ENCODE assay signal across 8 cellular contexts in the genomic region with DNA sequence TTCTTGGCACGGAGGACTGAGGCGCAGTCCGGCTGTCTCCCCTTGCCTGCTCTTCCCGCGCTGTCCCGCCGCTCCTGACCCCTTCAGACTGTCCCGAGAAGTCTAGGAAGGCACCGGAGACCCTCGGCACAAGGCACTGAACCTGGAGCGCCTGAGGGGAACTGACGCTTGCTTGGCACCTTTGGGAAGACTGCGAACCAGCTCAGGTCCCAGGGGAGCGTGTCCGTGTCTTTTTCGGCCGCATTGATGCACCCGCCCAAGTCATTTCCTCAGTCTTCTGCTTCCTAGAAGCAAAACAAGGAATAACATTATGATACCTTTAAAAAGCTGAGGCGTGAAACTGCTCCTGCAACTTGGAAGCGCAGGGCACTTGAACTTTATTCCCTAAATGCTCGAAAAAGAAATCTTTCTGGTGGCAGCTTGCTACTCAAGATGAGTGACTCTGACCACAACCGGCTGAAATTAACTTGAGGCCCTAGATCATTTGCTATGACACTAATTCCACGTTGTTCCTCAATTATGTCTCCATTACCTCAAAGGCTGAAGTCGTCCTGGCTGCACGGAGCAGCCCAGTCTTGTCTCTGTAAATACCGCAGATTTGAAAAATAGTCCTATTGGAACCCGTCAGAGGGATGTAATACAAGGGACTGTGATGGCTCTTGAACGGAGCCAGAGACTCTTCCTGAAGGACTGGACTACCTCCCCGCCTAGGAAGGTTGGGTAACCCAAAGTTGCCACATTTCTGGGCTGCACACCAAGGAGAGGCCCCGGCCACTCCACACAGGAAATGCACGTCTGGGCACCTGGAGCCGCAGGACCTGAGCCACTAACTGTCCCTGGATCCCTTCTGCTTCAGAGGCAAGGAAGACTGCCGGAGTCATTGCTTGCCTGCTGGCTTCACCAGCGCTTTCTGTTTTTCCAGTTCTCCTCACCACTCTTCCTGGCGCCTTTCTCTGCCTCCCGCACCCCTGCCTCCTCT. TPM values are rescaled to one million over a fixed set of nuclear protein-coding genes. Genes with fewer than 3 reads are reported as not detected.
A peak's percentile ranks its signal among the peaks of the same experiment; 100 is the strongest.
DNase-seq lines count a peak whose midpoint lies in the region; ATAC-seq and TF ChIP-seq lines count a peak whose summit lies in the region.
"Had no signal": no experiment of that assay in that cellular context is flagged by ENCODE, and none has a peak within 500 bp of the region (broad histone marks: within the 10 kb centered on the region; RNA-seq: fewer than 3 reads in every experiment).

No MANE protein-coding gene starts in this region.

- peaks cover 6% of the 10 kb centered on the region; the same call in 1 of the 2 replicates for H3F3A ChIP-seq in GM23248 (ENCODE audit: insufficient read depth)

- H3K9me2 ChIP-seq in GM23248 (ENCODE audit: insufficient read depth) = no peaks in the 10 kb centered on the region

- peak in 7 of 8 donors; percentile 1 to 36 (median 20) for ATAC-seq in heart right ventricle
- no peak for ATAC-seq in HG02798 (IDR thresholded peaks at IDR 0.05; ENCODE audit: poor library complexity, unreplicated experiment)

- WGBS in GM23248 (ENCODE audit: low coverage in 1 of 2, low lambda C conversion rate in 2 of 2, missing lambda C conversion rate in 2 of 2), 2 experiments = 23 to 26% methylated on average over 36 of the region's 36 CpGs
- WGBS in heart right ventricle, 2 donors = 14 to 17% methylated on average over 36 of the region's 36 CpGs

- in situ Hi-C loops in GM23248 (cut with MboI) = no loop called here

- H3K4me1 ChIP-seq in GM23248 (ENCODE audit: insufficient read depth) (no peaks in the 10 kb centered on the region), heart right ventricle (peaks cover 0 to 54% (median 18%) of the 10 kb centered on the region in 9 donors)

- intact Hi-C loops in heart right ventricle (cut with DNase I) = loop anchor here in 8 of 10 donors (2.0 to 10.0 kb wide), 8 partner anchors 35 to 171 kb away; partner anchors contain the start of gene POMP (in 1 of the 8)

- H3K27me3 ChIP-seq in GM23248 (replicated peaks; ENCODE audit: insufficient read depth) = no peaks in the 10 kb centered on the region
- peaks cover 0 to 80% (median 52%) of the 10 kb centered on the region in 7 donors for H3K27me3 ChIP-seq in heart right ventricle

- H4K20me1 ChIP-seq in GM23248 (ENCODE audit: insufficient read depth) = no peaks in the 10 kb centered on the region

- H3K4me3 ChIP-seq in GM23248 (peak overlapping the region; percentile 74), SK-N-MC (peak overlapping the region; percentile 76), heart right ventricle (peak overlapping the region; percentile 62 to 86 (median 74)), skin epidermis (peak overlapping the region in 6 of 7 experiments; percentile 33 to 48 (median 40))

- H2AFZ ChIP-seq in GM23248 = peak overlapping the region; percentile 84

- H3K9ac ChIP-seq in GM23248 (no peak overlapping the region; the same call in 1 of the 2 replicates), SK-N-MC (ENCODE audit: insufficient read length) (no peak overlapping the region)

- peak in 1 of 9 donors; percentile 0 for TF ChIP-seq CTCF in heart right ventricle (IDR thresholded peaks at IDR 0.05)

- peak; percentile 17 for DNase-seq in GM23248
- no peak for DNase-seq in SK-N-MC (ENCODE audit: low read depth, low spot score)
- no peak for DNase-seq in heart right ventricle
- no peak for DNase-seq in DMS114 treated with DMSO at 0.1 percent for 48 hours (lab: John Stamatoyannopoulos, UW; ENCODE audit: unreplicated experiment)
- DNase-seq in activated CD8-positive, alpha-beta memory T cell treated with anti-CD3 and anti-CD28 coated beads, Interleukin-2, amount 50 U/mL, for 4 hours = no peak
- DNase-seq: activated CD8-positive, alpha-beta memory T cell treated with anti-CD3 and anti-CD28 coated beads, Interleukin-2, amount 10 ng/mL, durations not matched to agents 7 days and 5 days had no signal

- H3K36me3 ChIP-seq in GM23248 (ENCODE audit: low read depth) (no peaks in the 10 kb centered on the region), SK-N-MC (ENCODE audit: insufficient read depth, low read length) (no peaks in the 10 kb centered on the region), heart right ventricle (no peaks in the 10 kb centered on the region)

- H3K79me2 ChIP-seq in GM23248 (ENCODE audit: insufficient read depth) = peaks cover 7% of the 10 kb centered on the region; the same call in 1 of the 2 replicates

- no peaks in the 10 kb centered on the region for H3K9me3 ChIP-seq in GM23248 (ENCODE audit: low read depth)
- no peaks in the 10 kb centered on the region for H3K9me3 ChIP-seq in SK-N-MC (ENCODE audit: low read depth, low read length)
- H3K9me3 ChIP-seq in heart right ventricle = no peaks in the 10 kb centered on the region

- peak overlapping the region; percentile 89 for H3K4me2 ChIP-seq in GM23248 (ENCODE audit: unreplicated experiment)

- H3K27ac ChIP-seq in GM23248 (no peak overlapping the region), SK-N-MC (no peak overlapping the region), heart right ventricle (peak overlapping the region; percentile 85 to 98 (median 92)), skin epidermis (peak overlapping the region in 7 of 21 experiments; percentile 4 to 76 (median 60))

RNA-seq across cellular contexts. Expression of gene FLT1, which starts 0.9 kb away (rescaled TPM):
- total RNA-seq in GM23248 (2014; rRNA removed; shearing (Covaris generic)) = 18.6 and 26.6 TPM in 2 replicates
- polyA plus RNA-seq in GM23248 (2016; fragmentation: Nextera tagmentation; extraction: Ambion mirVana) = 11.3 and 12.9 TPM in 2 replicates
- total RNA-seq in heart right ventricle = 10 to 100 TPM; 34.9 to 76.3 (median 47.2) TPM
- 10 to 100 TPM; 15.2 to 22.9 TPM for polyA plus RNA-seq in heart right ventricle

Comparison
In these comparisons a context has a peak if more than half of its experiments do, and no peak if none do; other contexts are left out.
1. H3K27ac ChIP-seq: peak in heart right ventricle (10 of 10); none in GM23248 (single experiment) and SK-N-MC (single experiment).
2. Peak in every context shown above with its lines, with median percentiles within 50 percentile points of each other: H3K4me3 ChIP-seq.